Comparison of ENCODE assay signal across 8 cellular contexts in genomic region chr11:32583451-32584271, GRCh38.
DNase-seq lines count a peak whose midpoint lies in the region; ATAC-seq and TF ChIP-seq lines count a peak whose summit lies in the region.

Gene EIF3M (plus strand): TSS chr11:32583831. CDS start chr11:32583888, 57 bp downstream.

- H3K9me3 Mint-ChIP-seq in central memory CD8-positive, alpha-beta T cell: no peaks in the 10 kb centered on the region

- TF ChIP-seq CTCF in AG09309 (IDR thresholded peaks at IDR 0.05; ENCODE audit: control insufficient read depth, insufficient read depth, low read depth, low read length, missing control alignments): no peak

- H3K27ac Mint-ChIP-seq in central memory CD8-positive, alpha-beta T cell (ENCODE audit: low read depth): peak within 1 kb of the TSS; percentile 97

- H3K36me3 Mint-ChIP-seq in central memory CD8-positive, alpha-beta T cell (ENCODE audit: insufficient read depth): peaks cover 29% of the 10 kb centered on the region

- no peaks in the 10 kb centered on the region for H3K27me3 Mint-ChIP-seq in central memory CD8-positive, alpha-beta T cell

- peak; percentile 80 for DNase-seq in AG09309 (ENCODE audit: low read depth)
- DNase-seq in NCI-H446 (lab: John Stamatoyannopoulos, UW): peak; percentile 91 to 97
- peak; percentile 90 for DNase-seq in activated CD4-positive, CD25-positive, alpha-beta regulatory T cell treated with anti-CD3 and anti-CD28 coated beads, Interleukin-2, amount 50 U/mL, for 16 hours (ENCODE audit: low read depth, low spot score)
- peak; percentile 90 to 93 for DNase-seq in central memory CD8-positive, alpha-beta T cell (ENCODE audit: low spot score in 2 of 2)
- peak; percentile 99 for DNase-seq in islet precursor cell
- peak; percentile 90 to 95 (median 95) for DNase-seq in stimulated activated CD4-positive, alpha-beta T cell treated with anti-CD3 and anti-CD28 coated beads, Interleukin-12 subunit alpha, Interleukin-12 subunit beta, amount 100 ng/mL, for 48 hours (ENCODE audit: low read depth in 2 of 3, low spot score in 1 of 3)

- peak within 1 kb of the TSS; percentile 96 for H3K4me3 Mint-ChIP-seq in central memory CD8-positive, alpha-beta T cell

- peak within 1 kb of the TSS; percentile 79 for H3K4me3 ChIP-seq in AG09309 (ENCODE audit: control insufficient read depth, low read depth, low read length)

- ATAC-seq in GM19025 (IDR thresholded peaks at IDR 0.05; ENCODE audit: low read depth, unreplicated experiment) (peak; percentile 96), HG03342 (IDR thresholded peaks at IDR 0.05; ENCODE audit: unreplicated experiment) (peak; percentile 98)
- ATAC-seq in central memory CD8-positive, alpha-beta T cell (replicated peaks; ENCODE audit: extremely low read depth, poor library complexity, severe bottlenecking): peak; percentile 95

- peaks cover 35% of the 10 kb centered on the region for H3K4me1 Mint-ChIP-seq in central memory CD8-positive, alpha-beta T cell

Comparison
In these comparisons a context has a peak if more than half of its experiments do, and no peak if none do; other contexts are left out.
1. Peak in every context shown above with its lines: DNase-seq, ATAC-seq and H3K4me3 ChIP-seq.